7 cellular contexts compared by ENCODE assay signal in the genomic region with DNA sequence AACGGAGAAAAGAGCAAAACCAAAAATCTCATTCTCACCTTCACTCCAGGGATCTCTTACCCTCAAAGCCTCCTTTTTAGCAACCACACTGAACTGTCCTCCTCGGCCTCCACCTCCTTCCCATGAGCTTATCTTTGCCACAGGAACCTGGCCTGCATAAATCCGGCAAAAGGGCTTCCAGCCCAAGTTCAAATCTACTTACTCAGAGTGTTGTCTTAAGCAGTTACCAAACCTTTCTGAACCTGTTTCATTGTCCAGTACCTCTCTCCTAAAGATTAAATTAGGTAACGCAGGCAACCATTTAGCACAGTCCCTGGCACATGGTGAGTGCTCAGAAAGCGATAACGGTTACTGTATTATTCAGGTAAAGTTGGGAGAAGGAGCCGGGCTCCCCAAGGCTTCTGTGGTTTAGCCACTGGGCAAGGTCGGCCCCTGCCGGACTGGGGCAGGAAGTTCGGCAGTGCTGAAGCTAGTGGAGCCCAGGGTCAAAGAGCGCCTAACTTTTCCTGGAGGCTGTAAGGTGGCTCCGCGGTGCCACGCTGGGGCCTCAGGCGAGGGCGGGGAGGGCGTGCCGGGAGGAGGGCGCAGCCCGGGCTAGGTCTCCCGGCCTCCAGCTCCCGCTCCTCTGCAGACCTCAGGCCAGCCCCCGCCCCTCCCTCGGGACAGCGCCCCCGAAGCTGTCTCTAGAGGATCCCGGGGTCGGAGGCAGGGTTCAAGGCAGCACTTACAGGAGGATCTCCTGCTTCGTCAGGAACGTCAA. TPM values are rescaled to one million over a fixed set of nuclear protein-coding genes. Genes with fewer than 3 reads are reported as not detected.
DNase-seq lines count a peak whose midpoint lies in the region; TF ChIP-seq lines count a peak whose summit lies in the region.

No MANE protein-coding gene starts in this region.

- H3K9me3 ChIP-seq in HAP-1 = no peaks in the 10 kb centered on the region
- H3K9me3 ChIP-seq in Loucy (ENCODE audit: insufficient read depth, low read depth, low read length) = no peaks in the 10 kb centered on the region

- no peak overlapping the region for H2BK5ac ChIP-seq in mesendoderm (ENCODE audit: low read length)

- peak; percentile 63 for TF ChIP-seq CTCF in GM12872 (IDR thresholded peaks at IDR 0.05; ENCODE audit: insufficient read depth, low read depth, low read length)
- TF ChIP-seq CTCF in Loucy (conservative IDR thresholded peaks at IDR 0.05; ENCODE audit: low read length) = peak; percentile 29; the same call in 1 of the 2 replicates

- peak overlapping the region; percentile 43 for H3K18ac ChIP-seq in mesendoderm (ENCODE audit: low read length)

- H3K9ac ChIP-seq in Loucy (ENCODE audit: low read depth, low read length, poor library complexity, severe bottlenecking) = peak overlapping the region; percentile 69
- H3K9ac ChIP-seq in mesendoderm (ENCODE audit: low read length) = peak overlapping the region; percentile 53

- H4K20me1 ChIP-seq in Loucy (ENCODE audit: insufficient read depth, low read length, poor library complexity, severe bottlenecking) = peaks cover 4% of the 10 kb centered on the region

- H2AFZ ChIP-seq in Loucy (ENCODE audit: low read length) = peak overlapping the region; percentile 37

- H3F3A ChIP-seq in Loucy (ENCODE audit: low read depth) = no peaks in the 10 kb centered on the region

- no peak overlapping the region for H2AK5ac ChIP-seq in mesendoderm (ENCODE audit: low read length)

- no peaks in the 10 kb centered on the region for H3K9me2 ChIP-seq in Loucy (replicated peaks; ENCODE audit: low read depth, low read length)

- H3K56ac ChIP-seq in mesendoderm (ENCODE audit: low read length) = peak overlapping the region; percentile 84

- H3K4me3 ChIP-seq in HAP-1 (peak overlapping the region; percentile 84), Loucy (ENCODE audit: low read length, poor library complexity, severe bottlenecking) (peak overlapping the region; percentile 81), mesendoderm (ENCODE audit: low read length) (peak overlapping the region; percentile 43)

- H3K23ac ChIP-seq in mesendoderm (ENCODE audit: low read length) = no peak overlapping the region

- H2BK120ac ChIP-seq in mesendoderm (ENCODE audit: low read depth, low read length) = no peak overlapping the region

- H3K27ac ChIP-seq in mesendoderm (ENCODE audit: low read depth, low read length) = peak overlapping the region; percentile 48

- no peak overlapping the region for H4K8ac ChIP-seq in mesendoderm (ENCODE audit: low read depth, low read length)

- DNase-seq in HAP-1 (ENCODE audit: low spot score in 2 of 2) (peak; percentile 20 to 77), mesendoderm (peak; percentile 89)
- peak; percentile 26 to 55 for DNase-seq in activated CD4-positive, alpha-beta T cell treated with anti-CD3 and anti-CD28 coated beads for 24 hours (ENCODE audit: low read depth in 2 of 2)
- peak; percentile 42 for DNase-seq in effector CD8-positive, alpha-beta T cell (lab: John Stamatoyannopoulos, UW)
- DNase-seq in stimulated activated CD8-positive, alpha-beta memory T cell treated with anti-CD3 and anti-CD28 coated beads, Interleukin-7, amount 100 ng/mL, for 1 hour (ENCODE audit: low read depth in 2 of 2) = peak; percentile 17 to 19

- WGBS in mesendoderm (ENCODE audit: extremely low coverage, insufficient coverage, low lambda C conversion rate) = no CpG with 5 or more reads among the region's 30 CpGs

- no peak overlapping the region for H2BK15ac ChIP-seq in mesendoderm (replicated peaks; ENCODE audit: low read depth)

- H3K79me1 ChIP-seq in mesendoderm (ENCODE audit: low read length) = no peaks in the 10 kb centered on the region

- H3K36me3 ChIP-seq in HAP-1 (replicated peaks) (peaks cover 22% of the 10 kb centered on the region), Loucy (ENCODE audit: insufficient read depth, low read length) (peaks cover 20% of the 10 kb centered on the region; the same call in 1 of the 2 replicates), mesendoderm (ENCODE audit: control insufficient read depth, insufficient read depth, low read length) (peaks cover 6% of the 10 kb centered on the region)

- in situ Hi-C loops in HAP-1 (cut with MboI; ENCODE audit: low sequenced_read_pairs) = no loop called here

- H3K4me2 ChIP-seq in Loucy (ENCODE audit: low read depth, low read length, poor library complexity, severe bottlenecking) = peak overlapping the region; percentile 82
- H3K4me2 ChIP-seq in mesendoderm (ENCODE audit: low read length) = peak overlapping the region; percentile 71

- no peak overlapping the region for H4K5ac ChIP-seq in mesendoderm (ENCODE audit: low read length)

- H3K27me3 ChIP-seq in HAP-1 (ENCODE audit: low read depth) (no peaks in the 10 kb centered on the region), Loucy (ENCODE audit: insufficient read depth, low read length, poor library complexity, severe bottlenecking) (no peaks in the 10 kb centered on the region), mesendoderm (ENCODE audit: insufficient read depth, low read length, poor library complexity) (no peaks in the 10 kb centered on the region)

- H3K4ac ChIP-seq in mesendoderm (ENCODE audit: low read depth, low read length) = peak overlapping the region; percentile 11

- peaks cover 6% of the 10 kb centered on the region; the same call in 1 of the 2 replicates for H3K4me1 ChIP-seq in HAP-1
- peaks cover 34% of the 10 kb centered on the region for H3K4me1 ChIP-seq in Loucy (ENCODE audit: insufficient read depth, low read length, poor library complexity, severe bottlenecking)
- H3K4me1 ChIP-seq in mesendoderm (ENCODE audit: control insufficient read depth, low read depth, low read length) = peaks cover 2% of the 10 kb centered on the region

- peaks cover 30% of the 10 kb centered on the region for H3K79me2 ChIP-seq in Loucy (ENCODE audit: insufficient read depth, low read length)
- H3K79me2 ChIP-seq in mesendoderm (ENCODE audit: control insufficient read depth, insufficient read depth, low read length) = no peaks in the 10 kb centered on the region

RNA-seq across cellular contexts. Expression of a gene that starts 0.6 kb away (rescaled TPM):
- 24.0 TPM for polyA plus RNA-seq in mesendoderm (2013, experiment 1 of 2)
- 23.4 TPM for polyA plus RNA-seq in mesendoderm (2013, experiment 2 of 2)

RNA-seq across cellular contexts. Expression of a gene that starts 0.9 kb away (rescaled TPM):
- 1.1 TPM for polyA plus RNA-seq in mesendoderm (2013, experiment 1 of 2)
- polyA plus RNA-seq in mesendoderm (2013, experiment 2 of 2) = 1.1 TPM

RNA-seq across cellular contexts. Expression of a gene that starts 16.2 kb away (rescaled TPM):
- not detected for polyA plus RNA-seq in mesendoderm (2013, experiment 1 of 2)
- polyA plus RNA-seq in mesendoderm (2013, experiment 2 of 2) = 0.01 TPM

RNA-seq across cellular contexts. Expression of a gene that starts 32.0 kb away (rescaled TPM):
- 14.6 TPM for polyA plus RNA-seq in mesendoderm (2013, experiment 1 of 2)
- polyA plus RNA-seq in mesendoderm (2013, experiment 2 of 2) = 14.6 TPM

RNA-seq across cellular contexts. Expression of a gene that starts 32.4 kb away (rescaled TPM):
- 72.7 TPM for polyA plus RNA-seq in mesendoderm (2013, experiment 1 of 2)
- 73.4 TPM for polyA plus RNA-seq in mesendoderm (2013, experiment 2 of 2)

Comparison
In these comparisons a context has a peak if more than half of its experiments do, and no peak if none do; other contexts are left out.
1. Peak in every context shown above with its lines: DNase-seq, H3K4me3 ChIP-seq and H3K27ac ChIP-seq.
2. DNase-seq: peak in every context shown above with its lines; median percentile 89 in mesendoderm; 48 in HAP-1; 42 in effector CD8-positive, alpha-beta T cell; 40 in activated CD4-positive, alpha-beta T cell treated with anti-CD3 and anti-CD28 coated beads for 24 hours; 18 in stimulated activated CD8-positive, alpha-beta memory T cell treated with anti-CD3 and anti-CD28 coated beads, Interleukin-7, amount 100 ng/mL, for 1 hour.